ENCODE assay signal across 1 cellular context in the genomic region with DNA sequence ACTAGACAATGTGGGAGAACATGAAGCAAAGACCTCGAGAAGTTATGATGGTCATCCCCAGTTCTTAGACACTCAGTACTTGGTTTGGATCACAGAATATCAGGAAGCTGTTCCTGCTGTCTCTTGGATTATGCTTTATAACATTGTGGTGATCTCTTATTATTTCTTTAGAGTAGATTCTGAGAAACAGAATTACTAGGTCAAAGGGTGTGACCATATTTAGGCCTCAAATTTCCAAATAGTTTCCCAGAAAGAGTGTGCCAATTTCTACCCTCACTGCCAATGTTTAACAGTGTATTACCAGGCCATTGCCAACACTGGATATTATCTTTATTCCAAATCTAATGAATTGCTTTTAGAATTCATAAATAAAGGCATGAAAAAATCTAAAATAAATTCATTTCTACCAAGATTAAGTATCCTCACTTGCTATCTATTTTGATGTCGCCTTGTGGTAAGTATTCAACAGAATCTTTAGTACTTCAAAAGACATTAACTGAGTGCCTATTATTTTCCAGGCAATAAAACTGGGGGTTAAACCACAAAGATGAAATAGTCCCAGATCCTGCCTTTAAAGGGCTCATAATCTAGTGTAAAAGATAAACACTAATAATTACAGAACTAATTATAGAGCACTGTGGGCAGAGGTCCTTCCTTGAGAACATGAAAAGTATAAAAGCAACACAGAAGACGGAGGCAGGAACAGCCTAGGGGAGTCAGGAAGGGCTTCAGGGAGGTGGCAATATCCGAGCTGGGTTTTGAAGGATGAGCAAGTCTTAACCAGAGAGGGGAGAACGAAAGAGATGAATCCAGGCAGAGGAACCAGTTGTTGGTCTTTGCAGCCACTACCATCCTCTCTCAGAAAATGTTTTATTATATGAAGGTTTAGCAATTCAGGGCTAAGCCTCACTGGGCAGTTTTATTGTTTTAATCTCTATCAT.
TF ChIP-seq lines count a peak whose summit lies in the region.

No MANE protein-coding gene starts in this region.

TF ChIP-seq in HEK293, 187 proteins besides CTCF, POLR2A, EP300 and RAD21 (continued from another document):
- TF ChIP-seq, protein P1, sequence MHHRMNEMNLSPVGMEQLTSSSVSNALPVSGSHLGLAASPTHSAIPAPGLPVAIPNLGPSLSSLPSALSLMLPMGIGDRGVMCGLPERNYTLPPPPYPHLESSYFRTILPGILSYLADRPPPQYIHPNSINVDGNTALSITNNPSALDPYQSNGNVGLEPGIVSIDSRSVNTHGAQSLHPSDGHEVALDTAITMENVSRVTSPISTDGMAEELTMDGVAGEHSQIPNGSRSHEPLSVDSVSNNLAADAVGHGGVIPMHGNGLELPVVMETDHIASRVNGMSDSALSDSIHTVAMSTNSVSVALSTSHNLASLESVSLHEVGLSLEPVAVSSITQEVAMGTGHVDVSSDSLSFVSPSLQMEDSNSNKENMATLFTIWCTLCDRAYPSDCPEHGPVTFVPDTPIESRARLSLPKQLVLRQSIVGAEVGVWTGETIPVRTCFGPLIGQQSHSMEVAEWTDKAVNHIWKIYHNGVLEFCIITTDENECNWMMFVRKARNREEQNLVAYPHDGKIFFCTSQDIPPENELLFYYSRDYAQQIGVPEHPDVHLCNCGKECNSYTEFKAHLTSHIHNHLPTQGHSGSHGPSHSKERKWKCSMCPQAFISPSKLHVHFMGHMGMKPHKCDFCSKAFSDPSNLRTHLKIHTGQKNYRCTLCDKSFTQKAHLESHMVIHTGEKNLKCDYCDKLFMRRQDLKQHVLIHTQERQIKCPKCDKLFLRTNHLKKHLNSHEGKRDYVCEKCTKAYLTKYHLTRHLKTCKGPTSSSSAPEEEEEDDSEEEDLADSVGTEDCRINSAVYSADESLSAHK (tag by site-specific recombination; IDR thresholded peaks at IDR 0.05) = no peak
- TF ChIP-seq, protein P2, sequence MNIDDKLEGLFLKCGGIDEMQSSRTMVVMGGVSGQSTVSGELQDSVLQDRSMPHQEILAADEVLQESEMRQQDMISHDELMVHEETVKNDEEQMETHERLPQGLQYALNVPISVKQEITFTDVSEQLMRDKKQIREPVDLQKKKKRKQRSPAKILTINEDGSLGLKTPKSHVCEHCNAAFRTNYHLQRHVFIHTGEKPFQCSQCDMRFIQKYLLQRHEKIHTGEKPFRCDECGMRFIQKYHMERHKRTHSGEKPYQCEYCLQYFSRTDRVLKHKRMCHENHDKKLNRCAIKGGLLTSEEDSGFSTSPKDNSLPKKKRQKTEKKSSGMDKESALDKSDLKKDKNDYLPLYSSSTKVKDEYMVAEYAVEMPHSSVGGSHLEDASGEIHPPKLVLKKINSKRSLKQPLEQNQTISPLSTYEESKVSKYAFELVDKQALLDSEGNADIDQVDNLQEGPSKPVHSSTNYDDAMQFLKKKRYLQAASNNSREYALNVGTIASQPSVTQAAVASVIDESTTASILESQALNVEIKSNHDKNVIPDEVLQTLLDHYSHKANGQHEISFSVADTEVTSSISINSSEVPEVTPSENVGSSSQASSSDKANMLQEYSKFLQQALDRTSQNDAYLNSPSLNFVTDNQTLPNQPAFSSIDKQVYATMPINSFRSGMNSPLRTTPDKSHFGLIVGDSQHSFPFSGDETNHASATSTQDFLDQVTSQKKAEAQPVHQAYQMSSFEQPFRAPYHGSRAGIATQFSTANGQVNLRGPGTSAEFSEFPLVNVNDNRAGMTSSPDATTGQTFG (tag by site-specific recombination; IDR thresholded peaks at IDR 0.05; ENCODE audit: borderline replicate concordance) = no peak
- TF ChIP-seq ZNF777 (tag by site-specific recombination; IDR thresholded peaks at IDR 0.05; ENCODE audit: borderline replicate concordance) = no peak
- TF ChIP-seq, protein P3, sequence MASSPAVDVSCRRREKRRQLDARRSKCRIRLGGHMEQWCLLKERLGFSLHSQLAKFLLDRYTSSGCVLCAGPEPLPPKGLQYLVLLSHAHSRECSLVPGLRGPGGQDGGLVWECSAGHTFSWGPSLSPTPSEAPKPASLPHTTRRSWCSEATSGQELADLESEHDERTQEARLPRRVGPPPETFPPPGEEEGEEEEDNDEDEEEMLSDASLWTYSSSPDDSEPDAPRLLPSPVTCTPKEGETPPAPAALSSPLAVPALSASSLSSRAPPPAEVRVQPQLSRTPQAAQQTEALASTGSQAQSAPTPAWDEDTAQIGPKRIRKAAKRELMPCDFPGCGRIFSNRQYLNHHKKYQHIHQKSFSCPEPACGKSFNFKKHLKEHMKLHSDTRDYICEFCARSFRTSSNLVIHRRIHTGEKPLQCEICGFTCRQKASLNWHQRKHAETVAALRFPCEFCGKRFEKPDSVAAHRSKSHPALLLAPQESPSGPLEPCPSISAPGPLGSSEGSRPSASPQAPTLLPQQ (tag by site-specific recombination; IDR thresholded peaks at IDR 0.05) = no peak
TF ChIP-seq in HEK293: peak in this region for 7.
